ENCODE assay signal across 1 cellular context in the genomic region with DNA sequence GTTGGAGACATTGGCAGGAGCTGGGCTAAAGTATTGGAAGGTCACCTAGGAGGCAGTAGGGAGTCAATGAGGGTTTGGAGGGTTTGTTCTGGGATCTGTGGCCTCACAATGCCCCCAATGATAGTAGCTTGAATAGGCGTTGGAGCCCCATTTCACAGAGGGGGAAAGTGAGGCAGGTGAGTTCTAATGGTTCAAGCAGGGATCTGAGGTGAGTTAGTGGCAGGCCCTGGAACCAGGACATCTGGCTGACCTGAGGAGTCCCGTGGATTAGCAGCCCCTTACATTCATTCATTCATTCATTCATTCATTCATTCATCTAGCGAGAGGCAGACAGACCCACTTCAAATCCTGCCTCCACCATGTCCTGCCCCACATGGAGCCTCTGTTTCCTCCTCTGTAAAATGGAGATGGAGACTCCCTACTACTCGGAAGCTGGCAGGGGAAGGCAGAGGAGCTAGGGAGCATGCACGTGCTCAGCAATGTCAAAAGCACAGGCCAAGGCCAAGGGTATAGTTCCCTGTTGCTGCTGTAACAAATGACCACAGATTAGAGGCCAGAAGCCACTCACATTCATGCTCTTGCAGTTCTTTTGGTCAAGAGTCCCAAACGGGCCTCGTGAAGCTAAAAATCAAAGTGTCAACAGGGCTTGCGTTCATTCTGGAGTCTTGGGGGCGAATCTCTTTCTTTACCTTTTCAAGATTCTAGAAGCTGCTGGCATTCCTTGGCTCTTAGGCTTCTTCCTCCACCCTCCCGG.
TF ChIP-seq lines count a peak whose summit lies in the region.

No MANE protein-coding gene starts in this region.

TF ChIP-seq in H1, 55 proteins besides CTCF, POLR2A, EP300 and RAD21:
- TF ChIP-seq KDM1A (IDR thresholded peaks at IDR 0.05; ENCODE audit: borderline replicate concordance, low read length) (peak; percentile 89; the same call in 1 of the 2 replicates), HDAC6 (IDR thresholded peaks at IDR 0.05; ENCODE audit: low read depth, low read length) (no peak)
TF ChIP-seq in H1: peak in this region for 1.
